ENCODE assay signal across 8 cellular contexts in genomic region chr19:1082165-1082927, GRCh38. TPM values are rescaled to one million over a fixed set of nuclear protein-coding genes. Genes with fewer than 3 reads are reported as not detected.
A peak's percentile ranks its signal among the peaks of the same experiment; 100 is the strongest.
DNase-seq lines count a peak whose midpoint lies in the region; ATAC-seq, FAIRE-seq and TF ChIP-seq lines count a peak whose summit lies in the region.

No MANE protein-coding gene starts in this region.

- H3K27me3 Mint-ChIP-seq in activated CD4-positive, alpha-beta T cell treated with anti-CD3 and anti-CD28 coated beads for 36 hours: no peaks in the 10 kb centered on the region
- H3K27me3 Mint-ChIP-seq in natural killer cell (ENCODE audit: low read depth in 2 of 2): no peaks in the 10 kb centered on the region

- POLR2A ChIA-PET in activated CD4-positive, alpha-beta T cell treated with anti-CD3 and anti-CD28 coated beads for 36 hours (lab: Charles Lee): interaction anchor here (0.5 to 1.4 kb wide), 6 partner anchors 8 to 434 kb away, joined by 3 to 7 read pairs (median 4); no protein-coding TSS in a partner anchor

- H3K4me3 Mint-ChIP-seq in activated CD4-positive, alpha-beta T cell treated with anti-CD3 and anti-CD28 coated beads for 36 hours: no peak overlapping the region
- no peak overlapping the region for H3K4me3 Mint-ChIP-seq in natural killer cell

- ATAC-seq in activated CD4-positive, alpha-beta T cell treated with anti-CD3 and anti-CD28 coated beads for 36 hours: peak; percentile 71
- peak; percentile 41 to 67 (median 43) for ATAC-seq in natural killer cell

- no peak overlapping the region for H3K27ac Mint-ChIP-seq in activated CD4-positive, alpha-beta T cell treated with anti-CD3 and anti-CD28 coated beads for 36 hours
- no peak overlapping the region for H3K27ac Mint-ChIP-seq in natural killer cell

- TF ChIP-seq POLR2A in GM12891 (IDR thresholded peaks at IDR 0.05; ENCODE audit: low read depth, low read length): no peak

- TF ChIP-seq CTCF in natural killer cell (IDR thresholded peaks at IDR 0.05): no peak

- H3K4me1 Mint-ChIP-seq in activated CD4-positive, alpha-beta T cell treated with anti-CD3 and anti-CD28 coated beads for 36 hours: peaks cover 60% of the 10 kb centered on the region
- peaks cover 6 to 14% of the 10 kb centered on the region in 2 donors for H3K4me1 Mint-ChIP-seq in natural killer cell

- DNase-seq in GM12891 (ENCODE audit: insufficient read length, low spot score) (peak; percentile 87), NCI-H2196 (lab: John Stamatoyannopoulos, UW; ENCODE audit: unreplicated experiment) (peak; percentile 97), ecto neural progenitor cell (ENCODE audit: low spot score) (peak; percentile 98), natural killer cell (no peak), ureter (ENCODE audit: low spot score) (peak; percentile 88), NCI-H1930 (lab: John Stamatoyannopoulos, UW) (no peak), RKO (ENCODE audit: low spot score) (no peak)
- DNase-seq in activated CD4-positive, alpha-beta T cell treated with anti-CD3 and anti-CD28 coated beads for 36 hours: peak; percentile 96

- intact Hi-C loops in activated CD4-positive, alpha-beta T cell treated with anti-CD3 and anti-CD28 coated beads for 36 hours (cut with DNase I, micrococcal nuclease): loop anchor here in 1 of 2 experiments (1.0 to 2.0 kb wide), 9 partner anchors 13 to 220 kb away; partner anchors contain the start of genes ARHGAP45, ATP5F1D, POLR2E and RNU6-2
- intact Hi-C loops in natural killer cell (cut with micrococcal nuclease): no loop called here

- CTCF ChIA-PET in activated CD4-positive, alpha-beta T cell treated with anti-CD3 and anti-CD28 coated beads for 36 hours (lab: Charles Lee): interaction anchor here (0.6 kb wide), 1 partner anchor 26 kb away, joined by 4 read pairs; no protein-coding TSS in a partner anchor

- FAIRE-seq in GM12891 (lab: Jason Lieb, UNC): peak; percentile 86

- no peaks in the 10 kb centered on the region for H3K9me3 Mint-ChIP-seq in activated CD4-positive, alpha-beta T cell treated with anti-CD3 and anti-CD28 coated beads for 36 hours (ENCODE audit: low read depth)
- H3K9me3 Mint-ChIP-seq in natural killer cell: no peaks in the 10 kb centered on the region

- H3K36me3 Mint-ChIP-seq in activated CD4-positive, alpha-beta T cell treated with anti-CD3 and anti-CD28 coated beads for 36 hours (ENCODE audit: low read depth): peaks cover 64% of the 10 kb centered on the region
- no peaks in the 10 kb centered on the region for H3K36me3 Mint-ChIP-seq in natural killer cell

TF ChIP-seq in GM12891, 5 proteins besides CTCF, POLR2A, EP300 and RAD21:
- TF ChIP-seq SPI1 (IDR thresholded peaks at IDR 0.05; ENCODE audit: low read depth, low read length) (no peak), POLR2AphosphoS5 (IDR thresholded peaks at IDR 0.05; ENCODE audit: low read depth, low read length) (no peak), POU2F2 (IDR thresholded peaks at IDR 0.05; ENCODE audit: low read depth, low read length) (no peak), PAX5 (IDR thresholded peaks at IDR 0.05; ENCODE audit: insufficient read depth, low read length, severe bottlenecking) (no peak), TAF1 (IDR thresholded peaks at IDR 0.05; ENCODE audit: low read depth, low read length) (no peak)

RNA-seq across cellular contexts. Expression of gene POLR2E, which starts 12.8 kb away (rescaled TPM):
- 196 TPM for polyA plus RNA-seq in GM12891 (2012; ENCODE audit: low read depth, missing spikeins)
- total RNA-seq in activated CD4-positive, alpha-beta T cell treated with anti-CD3 and anti-CD28 coated beads for 36 hours: 100 to 1,000 TPM; 171 to 229 TPM
- total RNA-seq in natural killer cell (100 to 1,000 TPM in 1 of 3 donors, 10 to 100 TPM in 2; 77.3 to 105 (median 91.6) TPM), ureter (138 TPM)

RNA-seq across cellular contexts. Expression of gene ARHGAP45, which starts 15.4 kb away (rescaled TPM):
- polyA plus RNA-seq in GM12891 (2012; ENCODE audit: low read depth, missing spikeins): 71.9 TPM
- total RNA-seq in activated CD4-positive, alpha-beta T cell treated with anti-CD3 and anti-CD28 coated beads for 36 hours: 100 to 1,000 TPM; 107 to 137 TPM
- total RNA-seq in natural killer cell (100 to 1,000 TPM; 535 to 601 (median 560) TPM), ureter (20.7 TPM)

RNA-seq across cellular contexts. Expression of gene GPX4, which starts 21.4 kb away (rescaled TPM):
- 472 TPM for polyA plus RNA-seq in GM12891 (2012; ENCODE audit: low read depth, missing spikeins)
- total RNA-seq in activated CD4-positive, alpha-beta T cell treated with anti-CD3 and anti-CD28 coated beads for 36 hours: 100 to 1,000 TPM; 192 to 218 TPM
- total RNA-seq in natural killer cell (100 to 1,000 TPM; 108 to 126 (median 121) TPM), ureter (213 TPM)

RNA-seq across cellular contexts. Expression of gene ABCA7, which starts 42.4 kb away (rescaled TPM):
- polyA plus RNA-seq in GM12891 (2012; ENCODE audit: low read depth, missing spikeins): 13.2 TPM
- 10 to 100 TPM; 14.4 to 16.9 TPM for total RNA-seq in activated CD4-positive, alpha-beta T cell treated with anti-CD3 and anti-CD28 coated beads for 36 hours
- total RNA-seq in natural killer cell: 100 to 1,000 TPM in 2 of 3 donors, 10 to 100 TPM in 1; 73.3 to 149 (median 121) TPM
- total RNA-seq in ureter: 21.4 TPM

RNA-seq across cellular contexts. Expression of gene CNN2, which starts 55.9 kb away (rescaled TPM):
- 101 TPM for polyA plus RNA-seq in GM12891 (2012; ENCODE audit: low read depth, missing spikeins)
- 100 to 1,000 TPM; 108 to 130 TPM for total RNA-seq in activated CD4-positive, alpha-beta T cell treated with anti-CD3 and anti-CD28 coated beads for 36 hours
- total RNA-seq in natural killer cell (100 to 1,000 TPM; 163 to 276 (median 179) TPM), ureter (223 TPM)

Comparison
In these comparisons a context has a peak if more than half of its experiments do, and no peak if none do; other contexts are left out.
1. DNase-seq: peak in GM12891 (single experiment), NCI-H2196 (single experiment), activated CD4-positive, alpha-beta T cell treated with anti-CD3 and anti-CD28 coated beads for 36 hours (single experiment), ecto neural progenitor cell (single experiment) and ureter (single experiment); none in natural killer cell (single experiment), NCI-H1930 (0 of 2) and RKO (single experiment).